24 cellular contexts compared by ENCODE assay signal in genomic region chr6:53513519-53513966, GRCh38. TPM values are rescaled to one million over a fixed set of nuclear protein-coding genes. Genes with fewer than 3 reads are reported as not detected.
DNase-seq lines count a peak whose midpoint lies in the region; ATAC-seq, FAIRE-seq and TF ChIP-seq lines count a peak whose summit lies in the region.
"Had no signal": no experiment of that assay in that cellular context is flagged by ENCODE, and none has a peak within 500 bp of the region (broad histone marks: within the 10 kb centered on the region; RNA-seq: fewer than 3 reads in every experiment).

No MANE protein-coding gene starts in this region.

- no peak for TF ChIP-seq EP300 in stomach (IDR thresholded peaks at IDR 0.05)

- no peak for TF ChIP-seq POLR2A in stomach (IDR thresholded peaks at IDR 0.05)

- ATAC-seq in left lobe of liver (peak; percentile 78), GM19395 (IDR thresholded peaks at IDR 0.05; ENCODE audit: unreplicated experiment) (no peak), HG02973 (IDR thresholded peaks at IDR 0.05; ENCODE audit: unreplicated experiment) (no peak)
- ATAC-seq: CD8-positive, alpha-beta T cell; Right ventricle myocardium inferior had no signal

- no peaks in the 10 kb centered on the region for H3K9me3 ChIP-seq in stomach
- H3K9me3 ChIP-seq: colonic mucosa, vagina had no signal

- WGBS in stomach, 5 donors: 22 to 36% (median 27%) methylated on average over 2 of the region's 2 CpGs

- no peaks in the 10 kb centered on the region for H3K27me3 ChIP-seq in stomach
- H3K27me3 ChIP-seq: colonic mucosa, vagina had no signal

- peak; percentile 58 for FAIRE-seq in colon (lab: Jason Lieb, UNC)
- FAIRE-seq: HTR-8/SVneo, keratinocyte had no signal

- H3K27ac ChIP-seq in stomach: peak overlapping the region in 4 of 5 donors; percentile 0 to 66 (median 28)
- H3K27ac ChIP-seq: colonic mucosa, KMS-11, vagina had no signal

- DNase-seq in LNCaP clone FGC (ENCODE audit: low read depth) (peak; percentile 54), left lobe of liver (ENCODE audit: low spot score) (peak; percentile 70), stomach (no peak), foreskin fibroblast (no peak)
- DNase-seq: activated CD4-positive, alpha-beta T cell treated with anti-CD3 and anti-CD28 coated beads for 4 hours; activated naive CD4-positive, alpha-beta T cell treated with Interleukin-2 at 50 U/mL for 16 hours; activated T-cell treated with anti-CD3 and anti-CD28 coated beads, Interleukin-2, amount 50 U/mL, for 48 hours; CD8-positive, alpha-beta T cell; colonic mucosa; GDM1; H7; NCI-H524 treated with DMSO at 0.1 percent for 48 hours; OCI-M1; stimulated activated CD4-positive, alpha-beta T cell treated with anti-CD3 and anti-CD28 coated beads, Interleukin-2, amount 100 ng/mL, for 24 hours had no signal

- H3K4me3 ChIP-seq in LNCaP clone FGC (ENCODE audit: low read depth, low read length): no peak overlapping the region
- no peak overlapping the region for H3K4me3 ChIP-seq in stomach
- no peak overlapping the region for H3K4me3 ChIP-seq in foreskin fibroblast (ENCODE audit: low read depth in 1 of 2, low read length in 2 of 2)
- H3K4me3 ChIP-seq: colonic mucosa, lung, smooth muscle cell, vagina had no signal

- H3K36me3 ChIP-seq in stomach: peaks cover 6 to 58% (median 48%) of the 10 kb centered on the region in 4 donors
- H3K36me3 ChIP-seq: colonic mucosa had no signal

- TF ChIP-seq CTCF in LNCaP clone FGC (IDR thresholded peaks at IDR 0.05; ENCODE audit: control insufficient read depth, extremely low read depth, insufficient read depth) (peak; percentile 56), stomach (IDR thresholded peaks at IDR 0.05) (peak in 1 of 7 experiments; percentile 7), foreskin fibroblast (IDR thresholded peaks at IDR 0.05; ENCODE audit: low read depth, low read length) (no peak)

- peaks cover 5 to 64% (median 27%) of the 10 kb centered on the region in 4 donors for H3K4me1 ChIP-seq in stomach
- H3K4me1 ChIP-seq: colonic mucosa, vagina had no signal

- intact Hi-C loops in stomach (cut with DNase I; ENCODE audit: low total_unique reads): no loop called here

RNA-seq across cellular contexts. Expression of gene GCLC, which starts 31.4 kb away (rescaled TPM):
- total RNA-seq in left lobe of liver (97.5 TPM), stomach (100 to 1,000 TPM in 2 of 5 donors, 10 to 100 TPM in 2, 1 to 10 TPM in 1; 9.3 to 176 (median 99.1) TPM)
- 10 to 100 TPM; 17.7 to 33.0 (median 19.5) TPM for polyA plus RNA-seq in stomach

Comparison
In these comparisons a context has a peak if more than half of its experiments do, and no peak if none do; other contexts are left out.
1. DNase-seq: peak in LNCaP clone FGC (single experiment) and left lobe of liver (single experiment); none in stomach (single experiment) and foreskin fibroblast (0 of 2).